Comparison of ENCODE assay signal across 25 cellular contexts in genomic region chr18:31205273-31205672, GRCh38. TPM values are rescaled to one million over a fixed set of nuclear protein-coding genes. Genes with fewer than 3 reads are reported as not detected.
DNase-seq lines count a peak whose midpoint lies in the region; TF ChIP-seq lines count a peak whose summit lies in the region.
"Had no signal": no experiment of that assay in that cellular context is flagged by ENCODE, and none has a peak within 500 bp of the region (broad histone marks: within the 10 kb centered on the region; RNA-seq: fewer than 3 reads in every experiment).

No MANE protein-coding gene starts in this region.

- peaks cover 2% of the 10 kb centered on the region for H3K9me3 Mint-ChIP-seq in activated naive CD8-positive, alpha-beta T cell treated with anti-CD3 and anti-CD28 coated beads for 36 hours
- H3K9me3 Mint-ChIP-seq: activated CD4-positive, alpha-beta memory T cell treated with anti-CD3 and anti-CD28 coated beads, Interleukin-2, amount 10 ng/mL, durations not matched to agents 7 days and 5 days had no signal

- H3K4me1 ChIP-seq in esophagus squamous epithelium = peaks cover 0 to 61% (median 14%) of the 10 kb centered on the region in 3 donors
- peaks cover 13% of the 10 kb centered on the region for H3K4me1 ChIP-seq in prostate gland (replicated peaks)
- peaks cover 0 to 14% (median 0%) of the 10 kb centered on the region in 4 donors for H3K4me1 ChIP-seq in Peyer's patch
- H3K4me1 ChIP-seq: ascending aorta had no signal

- peak; percentile 29 for DNase-seq in DMS53 (lab: John Stamatoyannopoulos, UW)
- no peak for DNase-seq in DMS53 treated with DMSO at 0.1 percent for 48 hours (lab: John Stamatoyannopoulos, UW; ENCODE audit: unreplicated experiment)
- DNase-seq in NB4 (ENCODE audit: low read depth) = peak; percentile 5
- no peak for DNase-seq in esophagus squamous epithelium (lab: John Stamatoyannopoulos, UW)
- DNase-seq in prostate gland (ENCODE audit: low spot score) = no peak
- DNase-seq in mucosa of gallbladder (ENCODE audit: low spot score) = no peak
- no peak for DNase-seq in activated naive CD8-positive, alpha-beta T cell treated with anti-CD3 and anti-CD28 coated beads for 36 hours
- DNase-seq in Peyer's patch = no peak
- DNase-seq: activated CD4-positive, alpha-beta memory T cell treated with anti-CD3 and anti-CD28 coated beads, Interleukin-2, amount 10 ng/mL, durations not matched to agents 7 days and 5 days; activated CD4-positive, CD25-positive, alpha-beta regulatory T cell treated with anti-CD3 and anti-CD28 coated beads, Interleukin-2, amount 50 U/mL, for 72 hours; activated T-cell treated with anti-CD3 and anti-CD28 coated beads for 4 hours; CD4-positive, CD25-positive, alpha-beta regulatory T cell; central memory CD4-positive, alpha-beta T cell; dermis blood vessel endothelial cell; kidney; NCI-H1092 treated with DMSO at 0.1 percent for 48 hours; NCI-H1930; NCI-H526 treated with DMSO at 0.1 percent for 48 hours; SK-N-SH had no signal

- H3K4me3 Mint-ChIP-seq in activated naive CD8-positive, alpha-beta T cell treated with anti-CD3 and anti-CD28 coated beads for 36 hours = no peak overlapping the region
- H3K4me3 Mint-ChIP-seq: activated CD4-positive, alpha-beta memory T cell treated with anti-CD3 and anti-CD28 coated beads, Interleukin-2, amount 10 ng/mL, durations not matched to agents 7 days and 5 days; activated naive CD8-positive, alpha-beta T cell; CD4-positive, CD25-positive, alpha-beta regulatory T cell; stimulated activated naive CD8-positive, alpha-beta T cell treated with anti-CD3 and anti-CD28 coated beads, Interleukin-15, Interleukin-2, amounts not matched to agents 100 ng/mL and 50 ng/mL, for 24 hours; T-helper 1 cell treated with Interleukin-12 subunit alpha and Interleukin-12 subunit beta and Interleukin-4 antibody, amounts not matched to agents 30 μg/mL and 1 μg/mL, for 36 hours had no signal

- H3K27me3 ChIP-seq in esophagus squamous epithelium = no peaks in the 10 kb centered on the region
- H3K27me3 ChIP-seq in prostate gland (replicated peaks; ENCODE audit: insufficient read depth) = no peaks in the 10 kb centered on the region
- H3K27me3 ChIP-seq in Peyer's patch = no peaks in the 10 kb centered on the region
- H3K27me3 ChIP-seq: ascending aorta had no signal

- H3K27ac ChIP-seq in esophagus squamous epithelium (peak overlapping the region; percentile 53 to 91 (median 84)), prostate gland (peak overlapping the region; percentile 20 to 69), Peyer's patch (peak overlapping the region in 2 of 4 donors; percentile 77 to 87)
- H3K27ac ChIP-seq: ascending aorta had no signal

- no peaks in the 10 kb centered on the region for H3K36me3 Mint-ChIP-seq in activated naive CD8-positive, alpha-beta T cell treated with anti-CD3 and anti-CD28 coated beads for 36 hours
- H3K36me3 Mint-ChIP-seq: activated naive CD8-positive, alpha-beta T cell; CD4-positive, CD25-positive, alpha-beta regulatory T cell had no signal

- TF ChIP-seq CTCF in NB4 (IDR thresholded peaks at IDR 0.05; ENCODE audit: low read depth, low read length) = no peak
- TF ChIP-seq CTCF in esophagus squamous epithelium (IDR thresholded peaks at IDR 0.05) = no peak
- no peak for TF ChIP-seq CTCF in prostate gland (IDR thresholded peaks at IDR 0.05)
- no peak for TF ChIP-seq CTCF in Peyer's patch (IDR thresholded peaks at IDR 0.05)

- peak overlapping the region; percentile 86 for H3K4me3 ChIP-seq in NB4 (ENCODE audit: low read depth, low read length)
- peak overlapping the region in 3 of 4 donors; percentile 19 to 34 (median 32) for H3K4me3 ChIP-seq in esophagus squamous epithelium
- H3K4me3 ChIP-seq in prostate gland = no peak overlapping the region
- no peak overlapping the region for H3K4me3 ChIP-seq in Peyer's patch
- H3K4me3 ChIP-seq: ascending aorta had no signal

- 65 to 71% methylated on average over 2 of the region's 2 CpGs for WGBS in esophagus squamous epithelium, 2 donors
- WGBS in prostate gland = 39% methylated on average over 2 of the region's 2 CpGs

- intact Hi-C loops in esophagus squamous epithelium (cut with DNase I) (loop anchor here (10.0 kb wide), 1 partner anchor 100 kb away; the partner anchor contains the start of gene DSC2), prostate gland (cut with DNase I) (no loop called here)

- H3K27me3 Mint-ChIP-seq in activated naive CD8-positive, alpha-beta T cell treated with anti-CD3 and anti-CD28 coated beads for 36 hours = no peaks in the 10 kb centered on the region
- H3K27me3 Mint-ChIP-seq: activated CD4-positive, alpha-beta memory T cell treated with anti-CD3 and anti-CD28 coated beads, Interleukin-2, amount 10 ng/mL, durations not matched to agents 7 days and 5 days; activated naive CD8-positive, alpha-beta T cell; CD4-positive, CD25-positive, alpha-beta regulatory T cell; progenitor cell of endocrine pancreas; stimulated activated naive CD8-positive, alpha-beta T cell treated with anti-CD3 and anti-CD28 coated beads, Interleukin-15, Interleukin-2, amounts not matched to agents 100 ng/mL and 50 ng/mL, for 24 hours had no signal

- H3K4me1 Mint-ChIP-seq in activated naive CD8-positive, alpha-beta T cell treated with anti-CD3 and anti-CD28 coated beads for 36 hours = no peaks in the 10 kb centered on the region
- H3K4me1 Mint-ChIP-seq: activated CD4-positive, alpha-beta memory T cell treated with anti-CD3 and anti-CD28 coated beads, Interleukin-2, amount 10 ng/mL, durations not matched to agents 7 days and 5 days; CD4-positive, CD25-positive, alpha-beta regulatory T cell had no signal

- H3K9me3 ChIP-seq in esophagus squamous epithelium (no peaks in the 10 kb centered on the region), prostate gland (no peaks in the 10 kb centered on the region), Peyer's patch (no peaks in the 10 kb centered on the region)
- H3K9me3 ChIP-seq: ascending aorta, SK-N-SH had no signal

- no peak for TF ChIP-seq POLR2A in NB4 (IDR thresholded peaks at IDR 0.05; ENCODE audit: extremely low read depth, insufficient read length)
- no peak for TF ChIP-seq POLR2A in esophagus squamous epithelium (IDR thresholded peaks at IDR 0.05)
- no peak for TF ChIP-seq POLR2A in prostate gland (IDR thresholded peaks at IDR 0.05)
- TF ChIP-seq POLR2A in Peyer's patch (IDR thresholded peaks at IDR 0.05) = no peak

- H3K27ac Mint-ChIP-seq in activated naive CD8-positive, alpha-beta T cell treated with anti-CD3 and anti-CD28 coated beads for 36 hours = no peak overlapping the region
- H3K27ac Mint-ChIP-seq: activated CD4-positive, alpha-beta memory T cell treated with anti-CD3 and anti-CD28 coated beads, Interleukin-2, amount 10 ng/mL, durations not matched to agents 7 days and 5 days; activated naive CD8-positive, alpha-beta T cell; CD4-positive, CD25-positive, alpha-beta regulatory T cell; progenitor cell of endocrine pancreas; stimulated activated naive CD8-positive, alpha-beta T cell treated with anti-CD3 and anti-CD28 coated beads, Interleukin-15, Interleukin-2, amounts not matched to agents 100 ng/mL and 50 ng/mL, for 24 hours; T-helper 1 cell treated with Interleukin-12 subunit alpha and Interleukin-12 subunit beta and Interleukin-4 antibody, amounts not matched to agents 30 μg/mL and 1 μg/mL, for 36 hours had no signal

- no peaks in the 10 kb centered on the region for H3K36me3 ChIP-seq in esophagus squamous epithelium
- no peaks in the 10 kb centered on the region for H3K36me3 ChIP-seq in prostate gland
- no peaks in the 10 kb centered on the region for H3K36me3 ChIP-seq in Peyer's patch
- H3K36me3 ChIP-seq: ascending aorta had no signal

RNA-seq across cellular contexts. Expression of gene DSC1, which starts 42.6 kb away (rescaled TPM):
- total RNA-seq in esophagus squamous epithelium = 1 to 10 TPM in 1 of 4 donors, under 1 TPM in 3; 0.29 to 1.1 (median 0.60) TPM
- total RNA-seq in prostate gland = 1 to 10 TPM in 1 of 2 donors, under 1 TPM in 1; 0.23 to 2.1 TPM
- not detected for total RNA-seq in mucosa of gallbladder
- total RNA-seq in activated naive CD8-positive, alpha-beta T cell treated with anti-CD3 and anti-CD28 coated beads for 36 hours = 1 to 10 TPM in 1 of 2 experiments, under 1 TPM in 1; 0.93 to 1.1 TPM
- under 1 TPM in 1 of 4 donors, not detected in 3; 0.35 TPM for total RNA-seq in Peyer's patch
- total RNA-seq: activated CD4-positive, alpha-beta memory T cell treated with anti-CD3 and anti-CD28 coated beads, Interleukin-2, amount 10 ng/mL, durations not matched to agents 7 days and 5 days; ascending aorta; CD4-positive, CD25-positive, alpha-beta regulatory T cell; dermis blood vessel endothelial cell; H1; kidney; progenitor cell of endocrine pancreas had no signal

Comparison
In these comparisons a context has a peak if more than half of its experiments do, and no peak if none do; other contexts are left out.
1. DNase-seq: peak in DMS53 (single experiment) and NB4 (single experiment); none in DMS53 treated with DMSO at 0.1 percent for 48 hours (single experiment), esophagus squamous epithelium (single experiment), prostate gland (single experiment), mucosa of gallbladder (single experiment), activated naive CD8-positive, alpha-beta T cell treated with anti-CD3 and anti-CD28 coated beads for 36 hours (single experiment) and Peyer's patch (0 of 3).
2. H3K4me3 ChIP-seq: peak in NB4 (single experiment) and esophagus squamous epithelium (3 of 4); none in prostate gland (0 of 2) and Peyer's patch (0 of 4).